ENCODE assay signal across 7 cellular contexts in genomic region chr10:29451946-29452345, GRCh38.
"Had no signal": no experiment of that assay in that cellular context is flagged by ENCODE, and none has a peak within 500 bp of the region (broad histone marks: within the 10 kb centered on the region; RNA-seq: fewer than 3 reads in every experiment).

No MANE protein-coding gene starts in this region.

- DNase-seq: GDM1, GF-D8 had no signal

- H3K4me3 ChIP-seq: GM12878 had no signal

- ATAC-seq: GM12878 had no signal

- FAIRE-seq: G401.6, GM12878, GM12891, GM18507, GM19239 had no signal
